9 cellular contexts compared by ENCODE assay signal in the genomic region with DNA sequence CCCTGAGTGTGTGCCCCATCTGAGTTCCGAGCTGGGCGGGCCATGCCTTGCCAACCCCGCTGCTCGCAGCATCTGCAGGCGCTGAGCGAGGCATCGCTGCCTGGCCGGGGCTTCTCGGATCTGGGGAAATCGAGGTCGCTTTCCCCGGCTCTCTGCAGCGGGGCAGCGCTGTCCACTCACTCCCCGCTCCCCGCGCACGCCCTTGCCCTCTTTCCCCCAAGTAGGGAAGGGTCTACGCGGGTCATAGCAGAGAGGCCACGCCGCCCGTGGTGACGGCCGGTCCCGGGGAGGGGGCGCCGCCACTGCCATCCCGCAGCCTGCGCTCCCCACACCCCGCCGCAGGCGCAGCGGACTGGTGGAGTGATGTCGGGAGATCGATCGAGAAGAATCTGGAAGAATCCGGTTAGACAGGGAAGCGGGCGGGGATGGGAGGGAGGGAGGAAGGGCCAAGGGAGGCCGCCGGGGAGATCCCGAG. TPM values are rescaled to one million over a fixed set of nuclear protein-coding genes. Genes with fewer than 3 reads are reported as not detected.
DNase-seq lines count a peak whose midpoint lies in the region; ATAC-seq, FAIRE-seq and TF ChIP-seq lines count a peak whose summit lies in the region.
"Had no signal": no experiment of that assay in that cellular context is flagged by ENCODE, and none has a peak within 500 bp of the region (broad histone marks: within the 10 kb centered on the region; RNA-seq: fewer than 3 reads in every experiment).

No MANE protein-coding gene starts in this region.

- DNase-seq in PC-9 = no peak
- peak; percentile 21 for DNase-seq in central memory CD4-positive, alpha-beta T cell
- no peak for DNase-seq in kidney
- DNase-seq in spleen = peak; percentile 89
- no peak for DNase-seq in NCI-H524 treated with DMSO at 0.1 percent for 48 hours (lab: John Stamatoyannopoulos, UW)
- no peak for DNase-seq in SKM-1 treated with dmso at 0.1 percent for 144 hours (lab: John Stamatoyannopoulos, UW; ENCODE audit: unreplicated experiment)

- FAIRE-seq in kidney (lab: Jason Lieb, UNC) = no peak
- FAIRE-seq: endometrium had no signal

- H3K9me3 ChIP-seq in PC-9 (ENCODE audit: insufficient read depth, low read depth) (no peaks in the 10 kb centered on the region), kidney (ENCODE audit: control insufficient read depth in 1 of 2, low read length in 2 of 2) (no peaks in the 10 kb centered on the region), spleen (no peaks in the 10 kb centered on the region)

- H3K36me3 ChIP-seq in PC-9 (ENCODE audit: low read depth) (peaks cover 25% of the 10 kb centered on the region), kidney (ENCODE audit: control insufficient read depth in 1 of 2, insufficient read depth in 2 of 2, low read length in 2 of 2) (peaks cover 17 to 27% of the 10 kb centered on the region in 2 donors), spleen (peaks cover 8 to 25% (median 19%) of the 10 kb centered on the region in 6 donors)

- TF ChIP-seq CTCF in 22Rv1 (IDR thresholded peaks at IDR 0.05) (no peak), PC-9 (conservative IDR thresholded peaks at IDR 0.05) (no peak), kidney (IDR thresholded peaks at IDR 0.05; ENCODE audit: borderline replicate concordance, extremely low read depth, insufficient read depth) (no peak), spleen (IDR thresholded peaks at IDR 0.05 in 8 of 11, conservative IDR thresholded peaks at IDR 0.05 in 3 of 11) (no peak)

- TSS peak; percentile 39 for BruUV-seq in PC-9 (replicated peaks; lab: Mats Ljungman, UMichigan)

- H3K4me3 ChIP-seq in PC-9 (peak overlapping the region; percentile 60; the same call in 1 of the 2 replicates), kidney (ENCODE audit: low read length in 2 of 2) (peak overlapping the region; percentile 40 to 68), spleen (peak overlapping the region; percentile 59 to 97 (median 88))

- H3K4me2 ChIP-seq in PC-9 = peak overlapping the region; percentile 84

- intact Hi-C loops in PC-9 (cut with micrococcal nuclease; ENCODE audit: unreplicated experiment) = no loop called here
- intact Hi-C loops in kidney (cut with DNase I) = no loop called here
- intact Hi-C loops in spleen (cut with DNase I; ENCODE audit: low total_unique reads) = no loop called here

- H3K4me1 ChIP-seq in PC-9 (replicated peaks; ENCODE audit: insufficient read depth) (peaks cover 8% of the 10 kb centered on the region), kidney (ENCODE audit: control insufficient read depth in 1 of 2, insufficient read depth in 1 of 2, low read depth in 1 of 2, low read length in 2 of 2) (peaks cover 15 to 17% of the 10 kb centered on the region in 2 donors), spleen (peaks cover 10 to 40% (median 24%) of the 10 kb centered on the region in 6 donors)

- H2AFZ ChIP-seq in PC-9 = peak overlapping the region; percentile 80

- peak overlapping the region; percentile 70 to 74 for H3K9ac ChIP-seq in kidney (ENCODE audit: low read length in 2 of 2)

- H3F3A ChIP-seq in PC-9 (ENCODE audit: insufficient read depth, low read depth) = peaks cover 30% of the 10 kb centered on the region; the same call in 1 of the 2 replicates

- POLR2A ChIA-PET in PC-9 (lab: Charles Lee; ENCODE audit: unreplicated experiment) = interaction anchor here (0.6 kb wide), 1 partner anchor 1145 kb away, joined by 4 read pairs; no protein-coding TSS in a partner anchor

- peaks cover 29% of the 10 kb centered on the region for H3K79me2 ChIP-seq in PC-9 (ENCODE audit: low read depth)

- peak; percentile 18 for ATAC-seq in GM21367 (IDR thresholded peaks at IDR 0.05; ENCODE audit: unreplicated experiment)

- H3K27ac ChIP-seq in 22Rv1 (peak overlapping the region; percentile 92), PC-9 (no peak overlapping the region), kidney (ENCODE audit: low read depth in 2 of 2, low read length in 2 of 2) (peak overlapping the region; percentile 80 to 87), spleen (peak overlapping the region in 7 of 8 donors; percentile 75 to 90 (median 82))

- no peak for TF ChIP-seq POLR2A in spleen (IDR thresholded peaks at IDR 0.05)

- WGBS in spleen, 5 donors = 0 to 4% (median 2%) methylated on average over 41 to 43 of the region's 43 CpGs

- H4K20me1 ChIP-seq in PC-9 (ENCODE audit: insufficient read depth) = peaks cover 33% of the 10 kb centered on the region

- H3K27me3 ChIP-seq in PC-9 (ENCODE audit: insufficient read depth, low read depth) (peaks cover 10% of the 10 kb centered on the region; the same call in 1 of the 2 replicates), spleen (replicated peaks in 1 of 7) (peaks cover 0 to 13% (median 0%) of the 10 kb centered on the region in 7 donors)

- CTCF ChIA-PET in PC-9 (lab: Charles Lee) = no interaction called here

- H3K9me2 ChIP-seq in PC-9 (ENCODE audit: insufficient read depth) = no peaks in the 10 kb centered on the region

RNA-seq across cellular contexts. Expression of gene FKBP4, which starts 0.5 kb away (rescaled TPM):
- total RNA-seq in PC-9 (2021) (189 and 226 TPM in 2 replicates), kidney (70.2 TPM), spleen (10 to 100 TPM; 14.3 to 65.6 (median 27.4) TPM)
- polyA plus RNA-seq in kidney (ENCODE audit: insufficient read depth, low read depth, low replicate concordance) (114 TPM), spleen (10 to 100 TPM in 2 of 3 donors, 1 to 10 TPM in 1; 8.3 to 24.5 (median 15.8) TPM)

RNA-seq across cellular contexts. Expression of gene ITFG2, which starts 18.2 kb away (rescaled TPM):
- total RNA-seq in PC-9 (2021) = 33.3 and 41.3 TPM in 2 replicates
- total RNA-seq in kidney = 48.2 TPM
- polyA plus RNA-seq in kidney (ENCODE audit: insufficient read depth, low read depth, low replicate concordance) = 23.6 TPM
- 10 to 100 TPM; 42.7 to 79.3 (median 55.0) TPM for total RNA-seq in spleen
- 10 to 100 TPM; 28.9 to 44.3 (median 41.4) TPM for polyA plus RNA-seq in spleen

RNA-seq across cellular contexts. Expression of gene NRIP2, which starts 40.5 kb away (rescaled TPM):
- total RNA-seq in PC-9 (2021) (not detected in 2 replicates), kidney (11.7 TPM), spleen (10 to 100 TPM in 6 of 7 donors, 1 to 10 TPM in 1; 6.8 to 18.8 (median 10.7) TPM)
- polyA plus RNA-seq in kidney (ENCODE audit: insufficient read depth, low read depth, low replicate concordance) (15.9 TPM), spleen (1 to 10 TPM; 1.3 to 2.6 (median 1.5) TPM)

Comparison
In these comparisons a context has a peak if more than half of its experiments do, and no peak if none do; other contexts are left out.
1. DNase-seq: peak in central memory CD4-positive, alpha-beta T cell (single experiment) and spleen (single experiment); none in PC-9 (0 of 2), kidney (single experiment), NCI-H524 treated with DMSO at 0.1 percent for 48 hours (single experiment) and SKM-1 treated with dmso at 0.1 percent for 144 hours (single experiment).
2. Peak in every context shown above with its lines, with median percentiles within 50 percentile points of each other: H3K4me3 ChIP-seq.